In genomic region chr5:67679184-67679855, GRCh38 we compare ENCODE assay signal across 1 cellular context.
TF ChIP-seq lines count a peak whose summit lies in the region.

No MANE protein-coding gene starts in this region.

TF ChIP-seq in H1, 55 proteins besides CTCF, POLR2A, EP300 and RAD21:
- TF ChIP-seq RNF2 (IDR thresholded peaks at IDR 0.05; ENCODE audit: borderline replicate concordance, low read depth, low read length, missing control alignments, poor library complexity, severe bottlenecking), result no peak
- no peak for TF ChIP-seq SIN3A (conservative IDR thresholded peaks at IDR 0.05 in 1 of 2, IDR thresholded peaks at IDR 0.05 in 1 of 2; ENCODE audit: low read depth in 1 of 2, low read length in 2 of 2)
- TF ChIP-seq YY1 (IDR thresholded peaks at IDR 0.05; ENCODE audit: low read depth, low read length), result no peak
- no peak for TF ChIP-seq SP1 (IDR thresholded peaks at IDR 0.05; ENCODE audit: low read depth, low read length)
- no peak for TF ChIP-seq ZNF274 (IDR thresholded peaks at IDR 0.05; ENCODE audit: borderline replicate concordance, extremely low read depth, low read length)
- TF ChIP-seq RBBP5 (IDR thresholded peaks at IDR 0.05; ENCODE audit: borderline replicate concordance, low read depth, low read length), result no peak
- no peak for TF ChIP-seq GABPA (IDR thresholded peaks at IDR 0.05; ENCODE audit: borderline replicate concordance, insufficient read depth, low read length)
- TF ChIP-seq NRF1 (IDR thresholded peaks at IDR 0.05; ENCODE audit: low read depth, low read length), result no peak
- no peak for TF ChIP-seq POU5F1 (IDR thresholded peaks at IDR 0.05; ENCODE audit: low read depth, low read length)
TF ChIP-seq in H1: peak in this region for 0.
